ENCODE assay signal across 17 cellular contexts in genomic region chr20:44219791-44220190, GRCh38. TPM values are rescaled to one million over a fixed set of nuclear protein-coding genes. Genes with fewer than 3 reads are reported as not detected.
DNase-seq lines count a peak whose midpoint lies in the region; ATAC-seq and TF ChIP-seq lines count a peak whose summit lies in the region.
"Had no signal": no experiment of that assay in that cellular context is flagged by ENCODE, and none has a peak within 500 bp of the region (broad histone marks: within the 10 kb centered on the region; RNA-seq: fewer than 3 reads in every experiment).

No MANE protein-coding gene starts in this region.

- H2AFZ ChIP-seq in PC-9: no peak overlapping the region

- CTCF ChIA-PET in CD8-positive, alpha-beta T cell (lab: Charles Lee): interaction anchor here (4.1 to 14.9 kb wide), 4 partner anchors 46 to 390 kb away, joined by 16 to 596 read pairs (median 84); partner anchors contain the start of gene FITM2
- CTCF ChIA-PET in naive thymus-derived CD4-positive, alpha-beta T cell (lab: Charles Lee): interaction anchor here (1.0 to 10.2 kb wide), 3 partner anchors 15 to 154 kb away, joined by 3 to 365 read pairs (median 4); partner anchors contain the start of gene FITM2
- CTCF ChIA-PET in PC-9 (lab: Charles Lee): no interaction called here

- intact Hi-C loops in CD8-positive, alpha-beta T cell (cut with DNase I, micrococcal nuclease): loop anchor here (2.0 to 10.0 kb wide), 5 partner anchors 425 to 1755 kb away; partner anchors contain the start of genes ADA (in 1 of the 2) and ZNF335 (in 1 of the 2)
- intact Hi-C loops in naive thymus-derived CD4-positive, alpha-beta T cell (cut with micrococcal nuclease): loop anchor here in 1 of 2 donors (5.0 kb wide), 2 partner anchors 53 to 258 kb away; partner anchors contain the start of gene TTPAL
- intact Hi-C loops in PC-9 (cut with micrococcal nuclease; ENCODE audit: unreplicated experiment): loop anchor here (5.0 kb wide), 2 partner anchors 463 to 772 kb away; no protein-coding TSS in a partner anchor

- no peak for DNase-seq in CD4-positive, CD25-positive, alpha-beta regulatory T cell
- no peak for DNase-seq in CD8-positive, alpha-beta T cell
- DNase-seq in activated naive CD4-positive, alpha-beta T cell treated with anti-CD3 and anti-CD28 coated beads, Interleukin-2, amount 50 U/mL, for 72 hours (ENCODE audit: low spot score in 2 of 2): no peak
- no peak for DNase-seq in naive thymus-derived CD4-positive, alpha-beta T cell
- DNase-seq in PC-9: no peak
- DNase-seq: activated CD4-positive, CD25-positive, alpha-beta regulatory T cell treated with anti-CD3 and anti-CD28 coated beads, Interleukin-2, amount 50 U/mL, for 72 hours; amniotic stem cell; DMS 273 treated with DMSO at 0.1 percent for 48 hours; foreskin fibroblast; left lung; NCI-H1417 treated with DMSO at 0.1 percent for 48 hours; NCI-H2227 treated with DMSO at 0.1 percent for 48 hours; substantia nigra had no signal

- H3K4me1 Mint-ChIP-seq in CD4-positive, CD25-positive, alpha-beta regulatory T cell: peaks cover 32 to 60% (median 42%) of the 10 kb centered on the region in 4 donors
- H3K4me1 Mint-ChIP-seq in CD8-positive, alpha-beta T cell (ENCODE audit: low read depth): peaks cover 61% of the 10 kb centered on the region
- H3K4me1 Mint-ChIP-seq in naive thymus-derived CD4-positive, alpha-beta T cell: peaks cover 40 to 83% (median 67%) of the 10 kb centered on the region in 7 donors

- H3F3A ChIP-seq in PC-9 (ENCODE audit: insufficient read depth, low read depth): no peaks in the 10 kb centered on the region

- BruUV-seq in PC-9 (replicated peaks; lab: Mats Ljungman, UMichigan): no TSS peak

- H3K4me2 ChIP-seq in PC-9: no peak overlapping the region

- ATAC-seq in CD4-positive, CD25-positive, alpha-beta regulatory T cell (ENCODE audit: low read depth in 2 of 2): no peak
- no peak for ATAC-seq in CD8-positive, alpha-beta T cell
- ATAC-seq in activated naive CD4-positive, alpha-beta T cell treated with anti-CD3 and anti-CD28 coated beads, Interleukin-2, amount 50 U/mL, for 72 hours: no peak
- no peak for ATAC-seq in naive thymus-derived CD4-positive, alpha-beta T cell
- ATAC-seq in HG02763 (IDR thresholded peaks at IDR 0.05; ENCODE audit: unreplicated experiment): no peak
- ATAC-seq in GM21717 (IDR thresholded peaks at IDR 0.05; ENCODE audit: unreplicated experiment): no peak
- ATAC-seq: left lung had no signal

- no peaks in the 10 kb centered on the region for H3K9me3 Mint-ChIP-seq in CD4-positive, CD25-positive, alpha-beta regulatory T cell
- H3K9me3 Mint-ChIP-seq in CD8-positive, alpha-beta T cell: no peaks in the 10 kb centered on the region
- no peaks in the 10 kb centered on the region for H3K9me3 Mint-ChIP-seq in activated naive CD4-positive, alpha-beta T cell treated with anti-CD3 and anti-CD28 coated beads, Interleukin-2, amount 50 U/mL, for 72 hours
- H3K9me3 Mint-ChIP-seq in naive thymus-derived CD4-positive, alpha-beta T cell: peaks cover 0 to 1% (median 0%) of the 10 kb centered on the region in 11 donors

- H4K20me1 ChIP-seq in PC-9 (ENCODE audit: insufficient read depth): no peaks in the 10 kb centered on the region

- H3K4me3 Mint-ChIP-seq in CD4-positive, CD25-positive, alpha-beta regulatory T cell: peak overlapping the region in 3 of 4 donors; percentile 79 to 84 (median 80)
- peak overlapping the region; percentile 82 for H3K4me3 Mint-ChIP-seq in CD8-positive, alpha-beta T cell
- H3K4me3 Mint-ChIP-seq in naive thymus-derived CD4-positive, alpha-beta T cell: peak overlapping the region; percentile 76 to 90 (median 86)

- H3K36me3 Mint-ChIP-seq in CD4-positive, CD25-positive, alpha-beta regulatory T cell: peaks cover 11% of the 10 kb centered on the region
- H3K36me3 Mint-ChIP-seq in CD8-positive, alpha-beta T cell: peaks cover 12% of the 10 kb centered on the region
- no peaks in the 10 kb centered on the region for H3K36me3 Mint-ChIP-seq in activated naive CD4-positive, alpha-beta T cell treated with anti-CD3 and anti-CD28 coated beads, Interleukin-2, amount 50 U/mL, for 72 hours
- peaks cover 0 to 12% (median 6%) of the 10 kb centered on the region in 5 donors for H3K36me3 Mint-ChIP-seq in naive thymus-derived CD4-positive, alpha-beta T cell

- H3K9me3 ChIP-seq in CD4-positive, CD25-positive, alpha-beta regulatory T cell (ENCODE audit: control insufficient read depth in 2 of 2, low read length in 2 of 2): no peaks in the 10 kb centered on the region
- no peaks in the 10 kb centered on the region for H3K9me3 ChIP-seq in CD8-positive, alpha-beta T cell (ENCODE audit: low read length)
- H3K9me3 ChIP-seq in naive thymus-derived CD4-positive, alpha-beta T cell (ENCODE audit: control insufficient read depth in 2 of 3, low read length in 3 of 3): no peaks in the 10 kb centered on the region
- H3K9me3 ChIP-seq in PC-9 (ENCODE audit: insufficient read depth, low read depth): no peaks in the 10 kb centered on the region
- H3K9me3 ChIP-seq: left lung had no signal

- peaks cover 5% of the 10 kb centered on the region for H3K27me3 Mint-ChIP-seq in CD4-positive, CD25-positive, alpha-beta regulatory T cell
- no peaks in the 10 kb centered on the region for H3K27me3 Mint-ChIP-seq in CD8-positive, alpha-beta T cell (ENCODE audit: low read depth)
- H3K27me3 Mint-ChIP-seq in naive thymus-derived CD4-positive, alpha-beta T cell: no peaks in the 10 kb centered on the region

- H3K27me3 ChIP-seq in CD4-positive, CD25-positive, alpha-beta regulatory T cell (ENCODE audit: control insufficient read depth, insufficient read depth, low read length): no peaks in the 10 kb centered on the region
- no peaks in the 10 kb centered on the region for H3K27me3 ChIP-seq in CD8-positive, alpha-beta T cell (ENCODE audit: insufficient read depth, low read length)
- H3K27me3 ChIP-seq in naive thymus-derived CD4-positive, alpha-beta T cell (ENCODE audit: control insufficient read depth in 2 of 2, insufficient read depth in 2 of 2, low read length in 2 of 2): no peaks in the 10 kb centered on the region
- H3K27me3 ChIP-seq in PC-9 (ENCODE audit: insufficient read depth, low read depth): no peaks in the 10 kb centered on the region
- H3K27me3 ChIP-seq: left lung had no signal

- POLR2A ChIA-PET in CD8-positive, alpha-beta T cell (lab: Charles Lee): interaction anchor here (0.6 to 5.3 kb wide), 3 partner anchors 10 to 649 kb away, joined by 3 to 58 read pairs (median 7); partner anchors contain the start of genes FITM2 and OSER1
- POLR2A ChIA-PET in naive thymus-derived CD4-positive, alpha-beta T cell (lab: Charles Lee): interaction anchor here (1.5 to 8.5 kb wide), 4 partner anchors 10 to 379 kb away, joined by 3 to 165 read pairs (median 8); partner anchors contain the start of genes FITM2 and OSER1
- POLR2A ChIA-PET in PC-9 (lab: Charles Lee; ENCODE audit: unreplicated experiment): no interaction called here

- no peak for TF ChIP-seq CTCF in CD8-positive, alpha-beta T cell (IDR thresholded peaks at IDR 0.05)
- TF ChIP-seq CTCF in PC-9 (conservative IDR thresholded peaks at IDR 0.05): no peak

- H3K4me1 ChIP-seq in CD4-positive, CD25-positive, alpha-beta regulatory T cell (ENCODE audit: control insufficient read depth, insufficient read depth, low read length, poor library complexity, severe bottlenecking): peaks cover 32% of the 10 kb centered on the region
- peaks cover 44% of the 10 kb centered on the region for H3K4me1 ChIP-seq in CD8-positive, alpha-beta T cell (ENCODE audit: insufficient read depth, low read length)
- H3K4me1 ChIP-seq in naive thymus-derived CD4-positive, alpha-beta T cell (ENCODE audit: control insufficient read depth in 2 of 2, insufficient read depth in 2 of 2, low read length in 2 of 2): peaks cover 29 to 32% of the 10 kb centered on the region in 2 donors
- no peaks in the 10 kb centered on the region for H3K4me1 ChIP-seq in PC-9 (replicated peaks; ENCODE audit: insufficient read depth)

- no peaks in the 10 kb centered on the region for H3K9me2 ChIP-seq in PC-9 (ENCODE audit: insufficient read depth)

- peak overlapping the region; percentile 93 to 99 (median 95) for H3K27ac Mint-ChIP-seq in CD4-positive, CD25-positive, alpha-beta regulatory T cell
- H3K27ac Mint-ChIP-seq in CD8-positive, alpha-beta T cell: peak overlapping the region; percentile 96
- peak overlapping the region; percentile 75 to 82 for H3K27ac Mint-ChIP-seq in activated naive CD4-positive, alpha-beta T cell treated with anti-CD3 and anti-CD28 coated beads, Interleukin-2, amount 50 U/mL, for 72 hours
- peak overlapping the region; percentile 81 to 99 (median 94) for H3K27ac Mint-ChIP-seq in naive thymus-derived CD4-positive, alpha-beta T cell

- peaks cover 3% of the 10 kb centered on the region for H3K36me3 ChIP-seq in CD4-positive, CD25-positive, alpha-beta regulatory T cell (ENCODE audit: control insufficient read depth, insufficient read depth, low read length)
- H3K36me3 ChIP-seq in CD8-positive, alpha-beta T cell (ENCODE audit: insufficient read depth, low read length): no peaks in the 10 kb centered on the region
- no peaks in the 10 kb centered on the region for H3K36me3 ChIP-seq in naive thymus-derived CD4-positive, alpha-beta T cell (ENCODE audit: control insufficient read depth in 2 of 3, insufficient read depth in 3 of 3, low read length in 3 of 3)
- no peaks in the 10 kb centered on the region for H3K36me3 ChIP-seq in PC-9 (ENCODE audit: low read depth)
- H3K36me3 ChIP-seq: left lung had no signal

- peak overlapping the region; percentile 19 for H3K4me3 ChIP-seq in CD4-positive, CD25-positive, alpha-beta regulatory T cell (ENCODE audit: low read depth, low read length)
- H3K4me3 ChIP-seq in CD8-positive, alpha-beta T cell (ENCODE audit: low read depth, low read length): peak overlapping the region; percentile 18
- no peak overlapping the region for H3K4me3 ChIP-seq in naive thymus-derived CD4-positive, alpha-beta T cell (ENCODE audit: low read length)
- no peak overlapping the region for H3K4me3 ChIP-seq in PC-9
- H3K4me3 ChIP-seq: left lung had no signal

- no peaks in the 10 kb centered on the region for H3K79me2 ChIP-seq in PC-9 (ENCODE audit: low read depth)

- H3K27ac ChIP-seq in CD4-positive, CD25-positive, alpha-beta regulatory T cell (ENCODE audit: insufficient read depth, low read length, poor library complexity, severe bottlenecking): peak overlapping the region; percentile 79
- H3K27ac ChIP-seq in CD8-positive, alpha-beta T cell (ENCODE audit: low read depth, low read length): peak overlapping the region; percentile 40
- H3K27ac ChIP-seq in naive thymus-derived CD4-positive, alpha-beta T cell (ENCODE audit: low read depth, low read length): peak overlapping the region; percentile 75
- no peak overlapping the region for H3K27ac ChIP-seq in PC-9
- H3K27ac ChIP-seq: left lung had no signal

RNA-seq across cellular contexts. Expression of gene OSER1, which starts 9.2 kb away (rescaled TPM):
- total RNA-seq in CD4-positive, CD25-positive, alpha-beta regulatory T cell: 137 TPM
- 10 to 100 TPM; 48.4 to 75.5 (median 67.5) TPM for polyA plus RNA-seq in CD4-positive, CD25-positive, alpha-beta regulatory T cell
- 100 to 1,000 TPM; 201 to 204 TPM for total RNA-seq in CD8-positive, alpha-beta T cell
- 10 to 100 TPM; 32.2 to 42.8 TPM for total RNA-seq in activated naive CD4-positive, alpha-beta T cell treated with anti-CD3 and anti-CD28 coated beads, Interleukin-2, amount 50 U/mL, for 72 hours
- 100 to 1,000 TPM in 1 of 5 experiments, 10 to 100 TPM in 4; 25.0 to 115 (median 43.0) TPM for total RNA-seq in naive thymus-derived CD4-positive, alpha-beta T cell
- polyA plus RNA-seq in naive thymus-derived CD4-positive, alpha-beta T cell: 10 to 100 TPM; 36.2 to 62.0 TPM
- 113 and 136 TPM in 2 replicates for total RNA-seq in PC-9 (2021)

RNA-seq across cellular contexts. Expression of gene GDAP1L1, which starts 27.3 kb away (rescaled TPM):
- total RNA-seq in CD4-positive, CD25-positive, alpha-beta regulatory T cell: not detected
- under 1 TPM in 1 of 4 donors, not detected in 3; 0.07 TPM for polyA plus RNA-seq in CD4-positive, CD25-positive, alpha-beta regulatory T cell
- total RNA-seq in CD8-positive, alpha-beta T cell: not detected
- total RNA-seq in activated naive CD4-positive, alpha-beta T cell treated with anti-CD3 and anti-CD28 coated beads, Interleukin-2, amount 50 U/mL, for 72 hours: not detected
- total RNA-seq in naive thymus-derived CD4-positive, alpha-beta T cell: not detected
- not detected for polyA plus RNA-seq in naive thymus-derived CD4-positive, alpha-beta T cell
- total RNA-seq in PC-9 (2021): not detected in 2 replicates
- total RNA-seq: HT-29, left lung, renal cortical epithelial cell had no signal

RNA-seq across cellular contexts. Expression of gene JPH2, which starts 32.8 kb away (rescaled TPM):
- total RNA-seq in CD4-positive, CD25-positive, alpha-beta regulatory T cell: not detected
- polyA plus RNA-seq in CD4-positive, CD25-positive, alpha-beta regulatory T cell: not detected
- not detected for total RNA-seq in CD8-positive, alpha-beta T cell
- total RNA-seq in activated naive CD4-positive, alpha-beta T cell treated with anti-CD3 and anti-CD28 coated beads, Interleukin-2, amount 50 U/mL, for 72 hours: under 1 TPM in 1 of 2 donors, not detected in 1; 0.97 TPM
- total RNA-seq in naive thymus-derived CD4-positive, alpha-beta T cell: under 1 TPM in 2 of 5 experiments, not detected in 3; 0.07 to 0.17 TPM
- polyA plus RNA-seq in naive thymus-derived CD4-positive, alpha-beta T cell: not detected
- total RNA-seq in PC-9 (2021): 41.1 and 58.8 TPM in 2 replicates

Comparison
In these comparisons a context has a peak if more than half of its experiments do, and no peak if none do; other contexts are left out.
1. H3K4me3 ChIP-seq: peak in CD4-positive, CD25-positive, alpha-beta regulatory T cell (single experiment) and CD8-positive, alpha-beta T cell (single experiment); none in naive thymus-derived CD4-positive, alpha-beta T cell (single experiment) and PC-9 (single experiment).
2. RNA of gene JPH2, which starts 32.8 kb away (total RNA-seq): 41.1 to 58.8 TPM in PC-9; 0.97 TPM in activated naive CD4-positive, alpha-beta T cell treated with anti-CD3 and anti-CD28 coated beads, Interleukin-2, amount 50 U/mL, for 72 hours, not detected in CD4-positive, CD25-positive, alpha-beta regulatory T cell (single experiment), not detected in CD8-positive, alpha-beta T cell and 0.07 to 0.17 TPM in naive thymus-derived CD4-positive, alpha-beta T cell; every median in the first group is over 10 times any median in the second.
3. Peak in every context shown above with its lines, with median percentiles within 50 percentile points of each other: H3K27ac Mint-ChIP-seq and H3K4me3 Mint-ChIP-seq.